Comparison of ENCODE assay signal across 1 cellular context in genomic region chr11:68354181-68354872, GRCh38.
TF ChIP-seq lines count a peak whose summit lies in the region.

No MANE protein-coding gene starts in this region.

TF ChIP-seq in K562, 482 proteins besides CTCF, POLR2A, EP300 and RAD21 (continued from another document):
- TF ChIP-seq, protein P1, sequence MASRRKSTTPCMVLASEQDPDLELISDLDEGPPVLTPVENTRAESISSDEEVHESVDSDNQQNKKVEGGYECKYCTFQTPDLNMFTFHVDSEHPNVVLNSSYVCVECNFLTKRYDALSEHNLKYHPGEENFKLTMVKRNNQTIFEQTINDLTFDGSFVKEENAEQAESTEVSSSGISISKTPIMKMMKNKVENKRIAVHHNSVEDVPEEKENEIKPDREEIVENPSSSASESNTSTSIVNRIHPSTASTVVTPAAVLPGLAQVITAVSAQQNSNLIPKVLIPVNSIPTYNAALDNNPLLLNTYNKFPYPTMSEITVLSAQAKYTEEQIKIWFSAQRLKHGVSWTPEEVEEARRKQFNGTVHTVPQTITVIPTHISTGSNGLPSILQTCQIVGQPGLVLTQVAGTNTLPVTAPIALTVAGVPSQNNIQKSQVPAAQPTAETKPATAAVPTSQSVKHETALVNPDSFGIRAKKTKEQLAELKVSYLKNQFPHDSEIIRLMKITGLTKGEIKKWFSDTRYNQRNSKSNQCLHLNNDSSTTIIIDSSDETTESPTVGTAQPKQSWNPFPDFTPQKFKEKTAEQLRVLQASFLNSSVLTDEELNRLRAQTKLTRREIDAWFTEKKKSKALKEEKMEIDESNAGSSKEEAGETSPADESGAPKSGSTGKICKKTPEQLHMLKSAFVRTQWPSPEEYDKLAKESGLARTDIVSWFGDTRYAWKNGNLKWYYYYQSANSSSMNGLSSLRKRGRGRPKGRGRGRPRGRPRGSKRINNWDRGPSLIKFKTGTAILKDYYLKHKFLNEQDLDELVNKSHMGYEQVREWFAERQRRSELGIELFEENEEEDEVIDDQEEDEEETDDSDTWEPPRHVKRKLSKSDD (conservative IDR thresholded peaks at IDR 0.05; ENCODE audit: low read length) = no peak
- TF ChIP-seq HMGN3 (IDR thresholded peaks at IDR 0.05; ENCODE audit: borderline replicate concordance, extremely low read depth, insufficient read length, low read depth, low read length) (no peak), BCOR (IDR thresholded peaks at IDR 0.05) (0 out of 2 replicates have a peak, but pooled peaks have one; percentile 11), ADNP (tag; IDR thresholded peaks at IDR 0.05) (peak; percentile 46; the same call in 1 of the 2 replicates), EGR1 (conservative IDR thresholded peaks at IDR 0.05) (no peak), EZH2 (IDR thresholded peaks at IDR 0.05; ENCODE audit: borderline replicate concordance, low read depth, low read length) (no peak), CTBP1 (IDR thresholded peaks at IDR 0.05; ENCODE audit: borderline replicate concordance) (no peak), EWSR1 (IDR thresholded peaks at IDR 0.05; ENCODE audit: borderline replicate concordance, low read depth, partially characterized antibody) (no peak)
